8 cellular contexts compared by ENCODE assay signal in the genomic region with DNA sequence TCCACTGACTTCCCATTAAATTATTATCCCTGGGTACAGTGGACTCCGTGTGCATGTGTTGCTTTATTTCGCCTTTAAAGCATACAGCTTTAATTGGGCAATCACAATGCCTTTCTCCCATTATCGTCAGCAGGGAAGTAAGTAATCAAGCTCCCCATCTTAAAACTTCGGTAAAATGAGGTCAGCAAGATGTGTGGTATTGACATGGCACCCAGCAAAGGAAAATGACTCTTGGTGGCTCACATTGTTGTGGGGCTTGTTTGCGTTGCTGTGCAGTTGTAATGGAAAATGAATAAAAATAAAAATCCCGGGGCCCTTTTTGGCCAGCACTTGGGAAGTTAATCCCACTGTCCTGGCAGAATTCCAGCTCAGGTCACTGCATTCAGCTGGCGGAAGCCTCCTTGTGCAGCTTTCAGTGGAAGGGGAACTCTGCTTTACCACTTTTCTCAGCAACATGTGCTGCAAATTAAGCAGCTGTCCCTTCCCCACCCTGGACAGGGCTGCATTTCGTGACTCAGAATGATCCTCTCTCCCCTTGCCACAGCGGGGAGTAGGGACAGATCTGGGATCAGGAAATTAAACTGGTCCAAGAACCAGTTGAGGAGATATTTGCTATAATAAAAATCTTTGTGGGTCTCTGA. TPM values are rescaled to one million over a fixed set of nuclear protein-coding genes. Genes with fewer than 3 reads are reported as not detected.
DNase-seq lines count a peak whose midpoint lies in the region; ATAC-seq, FAIRE-seq and TF ChIP-seq lines count a peak whose summit lies in the region.
"Had no signal": no experiment of that assay in that cellular context is flagged by ENCODE, and none has a peak within 500 bp of the region (broad histone marks: within the 10 kb centered on the region; RNA-seq: fewer than 3 reads in every experiment).

No MANE protein-coding gene starts in this region.

- TF ChIP-seq POLR2A in GM12892 (IDR thresholded peaks at IDR 0.05; ENCODE audit: low read depth, low read length) = no peak

- H3K4me1 ChIP-seq in HUES64 (ENCODE audit: insufficient read depth, low read length) = peaks cover 33% of the 10 kb centered on the region
- H3K4me1 ChIP-seq in heart right ventricle = peaks cover 0 to 58% (median 36%) of the 10 kb centered on the region in 9 donors
- H3K4me1 ChIP-seq in thoracic aorta (ENCODE audit: control insufficient read depth in 1 of 2, low read depth in 2 of 2) = peaks cover 36 to 58% of the 10 kb centered on the region in 2 donors

- no peaks in the 10 kb centered on the region for H3K36me3 ChIP-seq in HUES64 (ENCODE audit: insufficient read depth, low read length)
- H3K36me3 ChIP-seq in heart right ventricle = no peaks in the 10 kb centered on the region
- no peaks in the 10 kb centered on the region for H3K36me3 ChIP-seq in thoracic aorta
- H3K36me3 ChIP-seq: neutrophil had no signal

- peak overlapping the region; percentile 41 for H3K9ac ChIP-seq in HUES64 (ENCODE audit: low read depth, low read length)

- H3K27me3 ChIP-seq in HUES64 (ENCODE audit: insufficient read depth, low read length) = no peaks in the 10 kb centered on the region
- H3K27me3 ChIP-seq in heart right ventricle = no peaks in the 10 kb centered on the region
- H3K27me3 ChIP-seq in thoracic aorta (replicated peaks; ENCODE audit: insufficient read depth) = no peaks in the 10 kb centered on the region

- intact Hi-C loops in heart right ventricle (cut with DNase I) = no loop called here

- peak; percentile 49 to 87 (median 70) for ATAC-seq in heart right ventricle
- peak; percentile 22 for ATAC-seq in thoracic aorta (ENCODE audit: insufficient number of reproducible peaks, low FRiP score, low read depth)

- H3K27ac ChIP-seq in HUES64 (ENCODE audit: low read depth, low read length) (peak overlapping the region; percentile 38; the same call in 1 of the 2 replicates), heart right ventricle (peak overlapping the region in 9 of 10 donors; percentile 42 to 83 (median 69)), thoracic aorta (peak overlapping the region; percentile 43 to 45)
- H3K27ac ChIP-seq: neutrophil had no signal

- no peak for FAIRE-seq in GM12892 (lab: Jason Lieb, UNC)

- H3K9me3 ChIP-seq in HUES64 (ENCODE audit: insufficient read depth, low read depth, low read length) = no peaks in the 10 kb centered on the region
- H3K9me3 ChIP-seq in heart right ventricle = no peaks in the 10 kb centered on the region
- no peaks in the 10 kb centered on the region for H3K9me3 ChIP-seq in thoracic aorta
- H3K9me3 ChIP-seq: neutrophil had no signal

- H3K4me3 ChIP-seq in HUES64 (ENCODE audit: low read length) = no peak overlapping the region
- peak overlapping the region in 6 of 10 donors; percentile 2 to 34 (median 10) for H3K4me3 ChIP-seq in heart right ventricle
- H3K4me3 ChIP-seq in thoracic aorta = peak overlapping the region; percentile 27

- 67% methylated on average over 9 of the region's 9 CpGs for WGBS in HUES64
- 11 to 16% methylated on average over 9 of the region's 9 CpGs for WGBS in heart right ventricle, 2 donors

- DNase-seq in SHP77 treated with DMSO at 0.1 percent for 48 hours (lab: John Stamatoyannopoulos, UW) (peak; percentile 26), heart right ventricle (peak; percentile 33 to 90), thoracic aorta (ENCODE audit: low spot score) (no peak), NK-92 (lab: John Stamatoyannopoulos, UW; ENCODE audit: unreplicated experiment) (no peak), GM12892 (ENCODE audit: insufficient read length) (no peak)
- DNase-seq in stimulated activated CD4-positive, alpha-beta T cell treated with anti-CD3 and anti-CD28 coated beads, Interleukin-4, amount 100 ng/mL, for 24 hours = no peak

- TF ChIP-seq CTCF in heart right ventricle (IDR thresholded peaks at IDR 0.05) (no peak), thoracic aorta (IDR thresholded peaks at IDR 0.05) (no peak)

RNA-seq across cellular contexts. Expression of gene ATP2A2, which starts 13.9 kb away (rescaled TPM):
- 139 TPM for polyA plus RNA-seq in HUES64 (2013, experiment 1 of 2)
- polyA plus RNA-seq in HUES64 (2013, experiment 2 of 2) = 138 TPM
- 1,000 to 10,000 TPM; 1,003 to 4,750 (median 1,632) TPM for total RNA-seq in heart right ventricle
- 100 to 1,000 TPM; 316 to 678 TPM for polyA plus RNA-seq in heart right ventricle
- 100 to 1,000 TPM; 226 to 290 TPM for total RNA-seq in thoracic aorta
- 53.1 TPM for polyA plus RNA-seq in GM12892 (2012; ENCODE audit: missing spikeins)

Comparison
In these comparisons a context has a peak if more than half of its experiments do, and no peak if none do; other contexts are left out.
1. DNase-seq: peak in SHP77 treated with DMSO at 0.1 percent for 48 hours (single experiment) and heart right ventricle (2 of 2); none in thoracic aorta (single experiment), NK-92 (single experiment), stimulated activated CD4-positive, alpha-beta T cell treated with anti-CD3 and anti-CD28 coated beads, Interleukin-4, amount 100 ng/mL, for 24 hours (single experiment) and GM12892 (single experiment).
2. Peak in every context shown above with its lines, with median percentiles within 50 percentile points of each other: H3K27ac ChIP-seq.